In the genomic region with DNA sequence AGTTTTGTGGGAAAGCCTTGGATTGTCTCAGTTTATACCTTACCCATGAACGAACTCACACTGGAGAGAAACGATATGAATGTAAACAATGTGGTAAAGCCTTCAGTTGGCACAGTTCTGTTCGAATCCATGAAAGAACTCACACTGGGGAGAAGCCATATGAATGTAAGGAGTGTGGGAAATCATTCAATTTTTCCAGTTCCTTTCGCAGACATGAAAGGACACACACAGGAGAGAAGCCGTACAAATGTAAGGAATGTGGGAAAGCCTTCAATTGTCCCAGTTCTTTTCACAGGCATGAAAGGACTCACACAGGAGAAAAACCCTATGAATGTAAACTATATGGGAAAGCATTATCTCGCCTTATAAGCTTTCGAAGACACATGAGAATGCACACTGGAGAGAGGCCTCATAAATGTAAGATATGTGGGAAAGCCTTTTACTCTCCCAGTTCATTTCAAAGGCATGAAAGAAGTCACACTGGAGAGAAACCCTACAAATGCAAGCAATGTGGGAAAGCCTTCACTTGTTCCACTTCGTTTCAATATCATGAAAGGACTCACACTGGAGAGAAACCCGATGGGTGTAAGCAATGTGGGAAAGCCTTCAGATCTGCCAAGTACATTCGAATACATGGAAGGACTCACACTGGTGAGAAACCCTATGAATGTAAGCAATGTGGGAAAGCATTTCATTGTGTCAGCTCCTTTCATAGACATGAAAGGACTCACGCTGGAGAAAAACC, we compare ENCODE assay signal across 1 cellular context.
TF ChIP-seq lines count a peak whose summit lies in the region.

No MANE protein-coding gene starts in this region.

TF ChIP-seq in liver, 16 proteins besides CTCF, POLR2A, EP300 and RAD21 (continued from another document):
- TF ChIP-seq, protein P1, sequence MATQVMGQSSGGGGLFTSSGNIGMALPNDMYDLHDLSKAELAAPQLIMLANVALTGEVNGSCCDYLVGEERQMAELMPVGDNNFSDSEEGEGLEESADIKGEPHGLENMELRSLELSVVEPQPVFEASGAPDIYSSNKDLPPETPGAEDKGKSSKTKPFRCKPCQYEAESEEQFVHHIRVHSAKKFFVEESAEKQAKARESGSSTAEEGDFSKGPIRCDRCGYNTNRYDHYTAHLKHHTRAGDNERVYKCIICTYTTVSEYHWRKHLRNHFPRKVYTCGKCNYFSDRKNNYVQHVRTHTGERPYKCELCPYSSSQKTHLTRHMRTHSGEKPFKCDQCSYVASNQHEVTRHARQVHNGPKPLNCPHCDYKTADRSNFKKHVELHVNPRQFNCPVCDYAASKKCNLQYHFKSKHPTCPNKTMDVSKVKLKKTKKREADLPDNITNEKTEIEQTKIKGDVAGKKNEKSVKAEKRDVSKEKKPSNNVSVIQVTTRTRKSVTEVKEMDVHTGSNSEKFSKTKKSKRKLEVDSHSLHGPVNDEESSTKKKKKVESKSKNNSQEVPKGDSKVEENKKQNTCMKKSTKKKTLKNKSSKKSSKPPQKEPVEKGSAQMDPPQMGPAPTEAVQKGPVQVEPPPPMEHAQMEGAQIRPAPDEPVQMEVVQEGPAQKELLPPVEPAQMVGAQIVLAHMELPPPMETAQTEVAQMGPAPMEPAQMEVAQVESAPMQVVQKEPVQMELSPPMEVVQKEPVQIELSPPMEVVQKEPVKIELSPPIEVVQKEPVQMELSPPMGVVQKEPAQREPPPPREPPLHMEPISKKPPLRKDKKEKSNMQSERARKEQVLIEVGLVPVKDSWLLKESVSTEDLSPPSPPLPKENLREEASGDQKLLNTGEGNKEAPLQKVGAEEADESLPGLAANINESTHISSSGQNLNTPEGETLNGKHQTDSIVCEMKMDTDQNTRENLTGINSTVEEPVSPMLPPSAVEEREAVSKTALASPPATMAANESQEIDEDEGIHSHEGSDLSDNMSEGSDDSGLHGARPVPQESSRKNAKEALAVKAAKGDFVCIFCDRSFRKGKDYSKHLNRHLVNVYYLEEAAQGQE (IDR thresholded peaks at IDR 0.05): no peak
- TF ChIP-seq RXRA (IDR thresholded peaks at IDR 0.05) (no peak), FOXA1 (IDR thresholded peaks at IDR 0.05) (no peak)
